ENCODE assay signal across 12 cellular contexts in genomic region chr10:123891147-123892011, GRCh38. TPM values are rescaled to one million over a fixed set of nuclear protein-coding genes. Genes with fewer than 3 reads are reported as not detected.
DNase-seq lines count a peak whose midpoint lies in the region; ATAC-seq and TF ChIP-seq lines count a peak whose summit lies in the region.
"Had no signal": no experiment of that assay in that cellular context is flagged by ENCODE, and none has a peak within 500 bp of the region (broad histone marks: within the 10 kb centered on the region; RNA-seq: fewer than 3 reads in every experiment).

Gene CPXM2, minus strand, starts transcription at chr10:123891807. Its CDS starts 148 bp downstream, at chr10:123891659.

- ATAC-seq in heart left ventricle (peak; percentile 15 to 79 (median 72)), left ventricle myocardium superior (no peak)
- ATAC-seq: PC-3 had no signal

- no peaks in the 10 kb centered on the region for H3K79me1 ChIP-seq in trophoblast cell (ENCODE audit: low read length)

- no peak within 1 kb of the TSS for H3K9ac ChIP-seq in trophoblast cell (ENCODE audit: low read length)

- H3K4me3 ChIP-seq in heart left ventricle, result peak within 1 kb of the TSS; percentile 31 to 67 (median 52)
- peak within 1 kb of the TSS; percentile 84 for H3K4me3 ChIP-seq in iPS DF 6.9 (ENCODE audit: low read length)
- H3K4me3 ChIP-seq in trophoblast cell (ENCODE audit: low read depth, low read length), result peak within 1 kb of the TSS; percentile 37
- peak within 1 kb of the TSS; percentile 37 to 48 for H3K4me3 ChIP-seq in vagina

- H3K9me3 ChIP-seq in heart left ventricle, result no peaks in the 10 kb centered on the region
- H3K9me3 ChIP-seq in iPS DF 6.9 (ENCODE audit: control insufficient read depth, insufficient read depth, low read length), result no peaks in the 10 kb centered on the region
- no peaks in the 10 kb centered on the region for H3K9me3 ChIP-seq in trophoblast cell (ENCODE audit: insufficient read depth, low read depth, low read length)
- no peaks in the 10 kb centered on the region for H3K9me3 ChIP-seq in vagina

- no peak within 1 kb of the TSS for H2BK12ac ChIP-seq in trophoblast cell (ENCODE audit: low read length)

- no peaks in the 10 kb centered on the region for H3K79me2 ChIP-seq in trophoblast cell (ENCODE audit: control insufficient read depth, insufficient read depth, low read length, poor library complexity)

- no peak within 1 kb of the TSS for H3K23ac ChIP-seq in trophoblast cell (ENCODE audit: low read length)

- intact Hi-C loops in heart left ventricle (cut with DNase I) (no loop called here), left ventricle myocardium superior (cut with micrococcal nuclease) (no loop called here), vagina (cut with DNase I) (no loop called here)

- DNase-seq in heart left ventricle (peak in 4 of 5 donors; percentile 37 to 49 (median 43)), left ventricle myocardium superior (no peak), iPS DF 6.9 (ENCODE audit: low read depth, low spot score) (no peak), trophoblast cell (no peak), vagina (ENCODE audit: extremely low spot score in 2 of 2) (no peak), AG08396 (ENCODE audit: low spot score) (no peak), NCI-H2196 (lab: John Stamatoyannopoulos, UW; ENCODE audit: unreplicated experiment) (no peak)
- no peak for DNase-seq in activated CD4-positive, CD25-positive, alpha-beta regulatory T cell (lab: John Stamatoyannopoulos, UW)
- DNase-seq: ACHN, NCI-H1930, PC-3 had no signal

- no peak within 1 kb of the TSS for H3K4ac ChIP-seq in trophoblast cell (ENCODE audit: low read depth, low read length)

- H4K12ac ChIP-seq in trophoblast cell (ENCODE audit: low read depth, low read length), result no peak within 1 kb of the TSS

- H4K91ac ChIP-seq in trophoblast cell (ENCODE audit: low read depth, low read length), result no peak within 1 kb of the TSS

- peak within 1 kb of the TSS in 11 of 12 donors; percentile 26 to 96 (median 74) for H3K27ac ChIP-seq in heart left ventricle
- no peak within 1 kb of the TSS for H3K27ac ChIP-seq in iPS DF 6.9 (ENCODE audit: low read length)
- no peak within 1 kb of the TSS for H3K27ac ChIP-seq in trophoblast cell (ENCODE audit: low read depth, low read length)
- peak within 1 kb of the TSS; percentile 78 for H3K27ac ChIP-seq in vagina

- no peak for TF ChIP-seq CTCF in heart left ventricle (IDR thresholded peaks at IDR 0.05)
- no peak for TF ChIP-seq CTCF in vagina (IDR thresholded peaks at IDR 0.05)

- H3K4me1 ChIP-seq in heart left ventricle (peaks cover 0 to 14% (median 0%) of the 10 kb centered on the region in 12 donors), iPS DF 6.9 (ENCODE audit: control insufficient read depth, insufficient read depth, low read length) (peaks cover 6% of the 10 kb centered on the region; the same call in 1 of the 2 replicates), trophoblast cell (ENCODE audit: control insufficient read depth in 1 of 2, insufficient read depth in 2 of 2, low read length in 2 of 2) (peaks cover 0 to 8% of the 10 kb centered on the region in 2 experiments), vagina (peaks cover 14% of the 10 kb centered on the region)

- H3K36me3 ChIP-seq in heart left ventricle, result no peaks in the 10 kb centered on the region
- no peaks in the 10 kb centered on the region for H3K36me3 ChIP-seq in iPS DF 6.9 (ENCODE audit: control insufficient read depth, insufficient read depth, low read length)
- no peaks in the 10 kb centered on the region for H3K36me3 ChIP-seq in trophoblast cell (ENCODE audit: control insufficient read depth in 1 of 2, insufficient read depth in 2 of 2, low read length in 2 of 2)
- no peaks in the 10 kb centered on the region for H3K36me3 ChIP-seq in vagina

- no peak within 1 kb of the TSS for H2BK120ac ChIP-seq in trophoblast cell (ENCODE audit: insufficient read depth, low read length, poor library complexity)

- no peak for TF ChIP-seq POLR2A in heart left ventricle (IDR thresholded peaks at IDR 0.05)
- TF ChIP-seq POLR2A in vagina (IDR thresholded peaks at IDR 0.05), result no peak

- peak within 1 kb of the TSS; percentile 80 for H3K4me2 ChIP-seq in trophoblast cell (ENCODE audit: low read length)

- H3K27me3 ChIP-seq in heart left ventricle (peaks cover 0 to 38% (median 14%) of the 10 kb centered on the region in 9 donors), iPS DF 6.9 (ENCODE audit: control insufficient read depth, insufficient read depth, low read length) (no peaks in the 10 kb centered on the region), trophoblast cell (ENCODE audit: insufficient read depth, low read length) (peaks cover 13% of the 10 kb centered on the region), vagina (no peaks in the 10 kb centered on the region)

- H3K18ac ChIP-seq in trophoblast cell (ENCODE audit: low read length), result no peak within 1 kb of the TSS

- no peak within 1 kb of the TSS for H2BK5ac ChIP-seq in trophoblast cell (ENCODE audit: low read depth, low read length, poor library complexity)

- no peak within 1 kb of the TSS for H3K14ac ChIP-seq in trophoblast cell (ENCODE audit: low read length)

- H2AFZ ChIP-seq in trophoblast cell (ENCODE audit: insufficient read depth, low read length, poor library complexity), result no peak within 1 kb of the TSS

- WGBS in heart left ventricle, 4 donors, result 3 to 5% (median 4%) methylated on average over 20 to 79 of the region's 79 CpGs
- WGBS in iPS DF 6.9 (ENCODE audit: insufficient coverage, insufficient read length), result no CpG with 5 or more reads among the region's 79 CpGs
- no CpG with 5 or more reads among the region's 79 CpGs for WGBS in trophoblast cell (ENCODE audit: extremely low coverage, insufficient coverage, insufficient read length)

- H2AK5ac ChIP-seq in trophoblast cell (ENCODE audit: low read length), result no peak within 1 kb of the TSS

- H4K8ac ChIP-seq in trophoblast cell (ENCODE audit: low read depth, low read length), result no peak within 1 kb of the TSS

RNA-seq across cellular contexts. Expression of gene CPXM2, which starts in this region (rescaled TPM):
- total RNA-seq in heart left ventricle (10 to 100 TPM in 2 of 9 donors, 1 to 10 TPM in 7; 1.1 to 23.2 (median 5.8) TPM), left ventricle myocardium superior (4.1 TPM), vagina (18.9 TPM)
- polyA plus RNA-seq in heart left ventricle, result 1 to 10 TPM; 1.2 to 1.8 TPM
- 0.22 and 0.24 TPM in 2 replicates for polyA plus RNA-seq in trophoblast cell (2013)
- total RNA-seq: activated T-helper 2 cell treated with anti-CD3 and anti-CD28 coated beads, Interferon-gamma antibody, Interleukin-2, Interleukin-4, amounts not matched to agents 10 μg/mL and 5 μg/mL and 100 μg/mL, durations not matched to agents 14 hours and 24 hours and 36 hours; PC-3 had no signal

Comparison
In these comparisons a context has a peak if more than half of its experiments do, and no peak if none do; other contexts are left out.
1. DNase-seq: peak in heart left ventricle (4 of 5); none in left ventricle myocardium superior (single experiment), iPS DF 6.9 (single experiment), trophoblast cell (0 of 2), vagina (0 of 2), activated CD4-positive, CD25-positive, alpha-beta regulatory T cell (0 of 4), AG08396 (single experiment) and NCI-H2196 (single experiment).
2. H3K27ac ChIP-seq: peak in heart left ventricle (11 of 12) and vagina (single experiment); none in iPS DF 6.9 (single experiment) and trophoblast cell (single experiment).
3. Peak in every context shown above with its lines, with median percentiles within 50 percentile points of each other: H3K4me3 ChIP-seq.